1 cellular context compared by ENCODE assay signal in genomic region chr2:186460465-186460864, GRCh38.
TF ChIP-seq lines count a peak whose summit lies in the region.

No MANE protein-coding gene starts in this region.

TF ChIP-seq in HCT116, 20 proteins besides CTCF, POLR2A, EP300 and RAD21 (continued from another document):
- TF ChIP-seq FOSL1 (IDR thresholded peaks at IDR 0.05; ENCODE audit: low read depth) (no peak), ZFX (IDR thresholded peaks at IDR 0.05) (no peak)
